In genomic region chr13:77492982-77493381, GRCh38 we compare ENCODE assay signal across 9 cellular contexts. TPM values are rescaled to one million over a fixed set of nuclear protein-coding genes. Genes with fewer than 3 reads are reported as not detected.
DNase-seq lines count a peak whose midpoint lies in the region; ATAC-seq and TF ChIP-seq lines count a peak whose summit lies in the region.
"Had no signal": no experiment of that assay in that cellular context is flagged by ENCODE, and none has a peak within 500 bp of the region (broad histone marks: within the 10 kb centered on the region; RNA-seq: fewer than 3 reads in every experiment).

No MANE protein-coding gene starts in this region.

- no peak for TF ChIP-seq POLR2A in right lobe of liver (IDR thresholded peaks at IDR 0.05)

- ATAC-seq in GM21529 (IDR thresholded peaks at IDR 0.05; ENCODE audit: unreplicated experiment): peak; percentile 81
- peak in 3 of 4 donors; percentile 27 to 57 (median 27) for ATAC-seq in right lobe of liver
- no peak for ATAC-seq in HG02981 (IDR thresholded peaks at IDR 0.05; ENCODE audit: unreplicated experiment)

- no peaks in the 10 kb centered on the region for H3K27me3 ChIP-seq in adipocyte (replicated peaks; ENCODE audit: control insufficient read depth, insufficient read depth, low read length)
- no peaks in the 10 kb centered on the region for H3K27me3 ChIP-seq in right lobe of liver

- no peaks in the 10 kb centered on the region for H3K9me3 ChIP-seq in adipocyte (ENCODE audit: control insufficient read depth, low read length)
- H3K9me3 ChIP-seq in right lobe of liver: no peaks in the 10 kb centered on the region

- H3K4me1 ChIP-seq in adipocyte (ENCODE audit: control insufficient read depth, insufficient read depth, low read length): no peaks in the 10 kb centered on the region
- no peaks in the 10 kb centered on the region for H3K4me1 ChIP-seq in right lobe of liver

- TF ChIP-seq CTCF in right lobe of liver (IDR thresholded peaks at IDR 0.05): peak; percentile 21 to 33 (median 26)

- H3K27me3 Mint-ChIP-seq in activated T-helper 1 cell treated with anti-CD3 and anti-CD28 coated beads, Interleukin-12 subunit alpha, Interleukin-12 subunit beta, Interleukin-2, Interleukin-4 antibody, amounts not matched to agents 30 ng/mL and 10 ng/mL and 1 ng/mL, durations not matched to agents 14 hours and 24 hours and 36 hours (ENCODE audit: insufficient read depth): peaks cover 6% of the 10 kb centered on the region

- H3K4me1 Mint-ChIP-seq in activated T-helper 1 cell treated with anti-CD3 and anti-CD28 coated beads, Interleukin-12 subunit alpha, Interleukin-12 subunit beta, Interleukin-2, Interleukin-4 antibody, amounts not matched to agents 30 ng/mL and 10 ng/mL and 1 ng/mL, durations not matched to agents 14 hours and 24 hours and 36 hours (ENCODE audit: low read depth): no peaks in the 10 kb centered on the region

- H3K9me3 Mint-ChIP-seq in activated T-helper 1 cell treated with anti-CD3 and anti-CD28 coated beads, Interleukin-12 subunit alpha, Interleukin-12 subunit beta, Interleukin-2, Interleukin-4 antibody, amounts not matched to agents 30 ng/mL and 10 ng/mL and 1 ng/mL, durations not matched to agents 14 hours and 24 hours and 36 hours: no peaks in the 10 kb centered on the region

- H3K36me3 ChIP-seq in adipocyte (ENCODE audit: control insufficient read depth, insufficient read depth, low read length, severe bottlenecking) (no peaks in the 10 kb centered on the region), right lobe of liver (no peaks in the 10 kb centered on the region)

- H3K4me3 Mint-ChIP-seq in activated T-helper 1 cell treated with anti-CD3 and anti-CD28 coated beads, Interleukin-12 subunit alpha, Interleukin-12 subunit beta, Interleukin-2, Interleukin-4 antibody, amounts not matched to agents 30 ng/mL and 10 ng/mL and 1 ng/mL, durations not matched to agents 14 hours and 24 hours and 36 hours: no peak overlapping the region

- H3K9ac ChIP-seq in adipocyte (ENCODE audit: low read length): no peak overlapping the region

- DNase-seq in ELR (ENCODE audit: low read depth) (peak; percentile 54), NCI-H1092 (lab: John Stamatoyannopoulos, UW) (peak; percentile 74), adipocyte (ENCODE audit: low read depth) (peak; percentile 46), right lobe of liver (no peak), occipital lobe (lab: John Stamatoyannopoulos, UW) (no peak)
- no peak for DNase-seq in activated T-helper 1 cell treated with anti-CD3 and anti-CD28 coated beads, Interleukin-12 subunit alpha, Interleukin-12 subunit beta, Interleukin-2, Interleukin-4 antibody, amounts not matched to agents 30 ng/mL and 10 ng/mL and 1 ng/mL, durations not matched to agents 14 hours and 24 hours and 36 hours (ENCODE audit: low spot score)

- H3K36me3 Mint-ChIP-seq in activated T-helper 1 cell treated with anti-CD3 and anti-CD28 coated beads, Interleukin-12 subunit alpha, Interleukin-12 subunit beta, Interleukin-2, Interleukin-4 antibody, amounts not matched to agents 30 ng/mL and 10 ng/mL and 1 ng/mL, durations not matched to agents 14 hours and 24 hours and 36 hours (ENCODE audit: low read depth): no peaks in the 10 kb centered on the region

- H3K4me3 ChIP-seq in adipocyte (ENCODE audit: low read length) (no peak overlapping the region), right lobe of liver (no peak overlapping the region)
- H3K4me3 ChIP-seq: SK-N-MC had no signal

- H3K27ac Mint-ChIP-seq in activated T-helper 1 cell treated with anti-CD3 and anti-CD28 coated beads, Interleukin-12 subunit alpha, Interleukin-12 subunit beta, Interleukin-2, Interleukin-4 antibody, amounts not matched to agents 30 ng/mL and 10 ng/mL and 1 ng/mL, durations not matched to agents 14 hours and 24 hours and 36 hours: no peak overlapping the region

- intact Hi-C loops in right lobe of liver (cut with DNase I): no loop called here
- intact Hi-C loops in activated T-helper 1 cell treated with anti-CD3 and anti-CD28 coated beads, Interleukin-12 subunit alpha, Interleukin-12 subunit beta, Interleukin-2, Interleukin-4 antibody, amounts not matched to agents 30 ng/mL and 10 ng/mL and 1 ng/mL, durations not matched to agents 14 hours and 24 hours and 36 hours (cut with micrococcal nuclease): loop anchor here (1.0 to 5.0 kb wide), 2 partner anchors 72 to 259 kb away; no protein-coding TSS in a partner anchor

- H3K27ac ChIP-seq in right lobe of liver: no peak overlapping the region
- H3K27ac ChIP-seq: SK-N-MC had no signal

- WGBS in right lobe of liver (ENCODE audit: insufficient coverage, low coverage, low lambda C conversion rate, missing lambda C conversion rate): 10% methylated on average over 1 of the region's 1 CpG

RNA-seq across cellular contexts. Expression of gene SCEL, which starts 42.5 kb away (rescaled TPM):
- total RNA-seq in right lobe of liver (not detected), occipital lobe (0.31 TPM)
- total RNA-seq in activated T-helper 1 cell treated with anti-CD3 and anti-CD28 coated beads, Interleukin-12 subunit alpha, Interleukin-12 subunit beta, Interleukin-2, Interleukin-4 antibody, amounts not matched to agents 30 ng/mL and 10 ng/mL and 1 ng/mL, durations not matched to agents 14 hours and 24 hours and 36 hours: not detected in 2 replicates

Comparison
In these comparisons a context has a peak if more than half of its experiments do, and no peak if none do; other contexts are left out.
1. DNase-seq: peak in ELR (single experiment), NCI-H1092 (single experiment) and adipocyte (single experiment); none in right lobe of liver (0 of 3), occipital lobe (single experiment) and activated T-helper 1 cell treated with anti-CD3 and anti-CD28 coated beads, Interleukin-12 subunit alpha, Interleukin-12 subunit beta, Interleukin-2, Interleukin-4 antibody, amounts not matched to agents 30 ng/mL and 10 ng/mL and 1 ng/mL, durations not matched to agents 14 hours and 24 hours and 36 hours (single experiment).